Comparison of ENCODE assay signal across 26 cellular contexts in genomic region chr11:69553416-69554357, GRCh38.
"Had no signal": no experiment of that assay in that cellular context is flagged by ENCODE, and none has a peak within 500 bp of the region (broad histone marks: within the 10 kb centered on the region; RNA-seq: fewer than 3 reads in every experiment).

No MANE protein-coding gene starts in this region.

- H3K27me3 Mint-ChIP-seq: activated B cell treated with CpG ODN at 0.5 μM for 24 hours, brain had no signal

- H3K4me1 ChIP-seq: ascending aorta, heart left ventricle, left ventricle myocardium inferior, right lobe of liver, stomach, thyroid gland had no signal

- H3K27ac ChIP-seq: ascending aorta, cardiac muscle cell, heart left ventricle, left ventricle myocardium inferior, right lobe of liver, stomach, thyroid gland had no signal

- H3K4me1 Mint-ChIP-seq: activated B cell treated with CpG ODN at 0.5 μM for 24 hours; brain; stimulated activated naive B cell treated with anti-CD40 and anti-IgM and Interleukin-4, amounts not matched to agents 10 μg/mL and 1 μg/mL and 100 μg/mL, for 72 hours had no signal

- H3K27me3 ChIP-seq: ascending aorta, cardiac muscle cell, heart left ventricle, right lobe of liver, stomach, thyroid gland had no signal

- H3K27ac Mint-ChIP-seq: activated B cell treated with CpG ODN at 0.5 μM for 24 hours; activated naive CD4-positive, alpha-beta T cell treated with anti-CD3 and anti-CD28 coated beads, Interleukin-2, amount 10 ng/mL, durations not matched to agents 7 days and 5 days; activated naive CD8-positive, alpha-beta T cell treated with anti-CD3 and anti-CD28 coated beads, Interleukin-2, amount 10 ng/mL, durations not matched to agents 7 days and 5 days; activated T-cell treated with anti-CD3 and anti-CD28 coated beads, Interleukin-2, amount 50 U/mL, for 72 hours; brain; natural killer cell treated with Interleukin-12 subunit alpha and Interleukin-12 subunit beta and Interleukin-15 and Interleukin-18, amount 100 ng/mL, for 72 hours; T-helper 2 cell treated with Interferon-gamma antibody and Interleukin-4, amounts not matched to agents 5 μg/mL and 100 μg/mL, for 36 hours had no signal

- ATAC-seq: activated T-cell treated with anti-CD3 and anti-CD28 coated beads, Interleukin-2, amount 50 U/mL, for 72 hours; esophagus mucosa; heart left ventricle; mucosa of descending colon; natural killer cell treated with Interleukin-12 subunit alpha and Interleukin-12 subunit beta and Interleukin-15 and Interleukin-18, amount 100 ng/mL, for 72 hours; stimulated activated naive B cell treated with anti-CD40 and anti-IgM and Interleukin-4, amounts not matched to agents 10 μg/mL and 1 μg/mL and 100 μg/mL, for 72 hours had no signal

- H3K4me3 Mint-ChIP-seq: activated B cell treated with CpG ODN at 0.5 μM for 24 hours; activated naive CD4-positive, alpha-beta T cell treated with anti-CD3 and anti-CD28 coated beads, Interleukin-2, amount 10 ng/mL, durations not matched to agents 7 days and 5 days; activated naive CD8-positive, alpha-beta T cell treated with anti-CD3 and anti-CD28 coated beads, Interleukin-2, amount 10 ng/mL, durations not matched to agents 7 days and 5 days; activated T-cell treated with anti-CD3 and anti-CD28 coated beads, Interleukin-2, amount 50 U/mL, for 72 hours; brain; natural killer cell treated with Interleukin-12 subunit alpha and Interleukin-12 subunit beta and Interleukin-15 and Interleukin-18, amount 100 ng/mL, for 72 hours; stimulated activated naive B cell treated with anti-CD40 and anti-IgM and Interleukin-4, amounts not matched to agents 10 μg/mL and 1 μg/mL and 100 μg/mL, for 72 hours; T-helper 2 cell treated with Interferon-gamma antibody and Interleukin-4, amounts not matched to agents 5 μg/mL and 100 μg/mL, for 36 hours had no signal

- H3K36me3 ChIP-seq: ascending aorta, cardiac muscle cell, heart left ventricle, left ventricle myocardium inferior, right lobe of liver, stomach, thyroid gland had no signal

- DNase-seq: activated B cell treated with CpG ODN at 0.5 μM for 24 hours; activated CD4-positive, alpha-beta T cell treated with anti-CD3 and anti-CD28 coated beads, Interleukin-2, amount 50 U/mL, for 4 hours; activated naive CD4-positive, alpha-beta T cell treated with anti-CD3 and anti-CD28 coated beads, Interleukin-2, amount 10 ng/mL, durations not matched to agents 7 days and 5 days; activated naive CD8-positive, alpha-beta T cell treated with anti-CD3 and anti-CD28 coated beads, Interleukin-2, amount 10 ng/mL, durations not matched to agents 7 days and 5 days; activated T-cell treated with anti-CD3 and anti-CD28 coated beads for 4 hours; activated T-cell treated with anti-CD3 and anti-CD28 coated beads, Interleukin-2, amount 50 U/mL, for 72 hours; foreskin fibroblast; heart left ventricle; hypothalamus; left ventricle myocardium inferior; mesendoderm; mucosa of descending colon; small intestine; stimulated activated CD4-positive, alpha-beta T cell treated with anti-CD3 and anti-CD28 coated beads, Interleukin-1b, Interleukin-23, amount 100 ng/mL, for 48 hours; stimulated activated naive B cell treated with anti-CD40 and anti-IgM and Interleukin-4, amounts not matched to agents 10 μg/mL and 1 μg/mL and 100 μg/mL, for 72 hours; stomach; T-helper 1 cell; thyroid gland had no signal

- H3K9me3 ChIP-seq: thyroid gland had no signal

- H3K36me3 Mint-ChIP-seq: activated naive CD4-positive, alpha-beta T cell treated with anti-CD3 and anti-CD28 coated beads, Interleukin-2, amount 10 ng/mL, durations not matched to agents 7 days and 5 days had no signal

- H3K4me3 ChIP-seq: ascending aorta, cardiac muscle cell, heart left ventricle, left ventricle myocardium inferior, lung, mucosa of descending colon, right lobe of liver, stomach, thyroid gland had no signal
